In the genomic region with DNA sequence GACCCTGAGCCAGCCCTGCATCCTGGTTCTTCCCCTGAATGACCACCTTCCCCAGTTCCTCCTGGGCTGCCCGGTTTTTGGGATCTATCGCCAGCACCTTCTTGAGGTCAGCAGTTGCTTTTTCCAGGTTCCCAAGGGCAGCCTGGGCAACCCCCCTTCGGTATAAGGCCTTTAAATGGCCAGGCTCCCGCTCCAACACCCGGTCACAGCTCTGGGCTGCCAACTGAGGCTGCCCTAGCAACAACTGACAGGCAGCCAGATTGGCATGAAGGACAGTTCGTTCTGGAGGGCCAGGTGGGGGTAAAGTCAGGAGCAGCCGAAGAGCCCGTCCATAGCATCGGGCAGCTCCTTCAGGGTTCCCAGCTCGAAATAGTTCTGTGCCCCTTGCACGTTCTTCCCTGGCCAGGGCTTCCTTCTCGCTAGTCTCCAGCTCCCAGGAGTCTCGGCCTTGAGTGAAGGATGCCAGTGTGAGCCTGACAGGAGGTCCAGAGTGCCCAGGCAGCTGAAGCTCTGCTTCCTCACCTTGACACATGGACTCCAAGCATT, we compare ENCODE assay signal across 7 cellular contexts. TPM values are rescaled to one million over a fixed set of nuclear protein-coding genes. Genes with fewer than 3 reads are reported as not detected.
DNase-seq lines count a peak whose midpoint lies in the region; ATAC-seq and TF ChIP-seq lines count a peak whose summit lies in the region.

No MANE protein-coding gene starts in this region.

- no peak for TF ChIP-seq CTCF in IMR-90 (conservative IDR thresholded peaks at IDR 0.05; ENCODE audit: low read depth, low read length)

- peaks cover 8% of the 10 kb centered on the region for H3K4me1 ChIP-seq in IMR-90 (ENCODE audit: control insufficient read depth, insufficient read depth, low read length)
- peaks cover 9% of the 10 kb centered on the region; the same call in 1 of the 2 replicates for H3K4me1 ChIP-seq in iPS-20b (ENCODE audit: insufficient read depth, low read length)

- CTCF ChIA-PET in IMR-90 (lab: Yijun Ruan, JAX) = interaction anchor here (2.4 kb wide), 1 partner anchor 10 kb away, joined by 12 read pairs; no protein-coding TSS in a partner anchor

- in situ Hi-C loops in IMR-90 (cut with MboI; ENCODE audit: low sequenced_read_pairs) = no loop called here

- peak overlapping the region; percentile 93 to 99 for H3K27ac Mint-ChIP-seq in activated naive CD4-positive, alpha-beta T cell treated with anti-CD3 and anti-CD28 coated beads, Interleukin-2, amount 50 U/mL, for 72 hours
- peak overlapping the region; percentile 99 for H3K27ac Mint-ChIP-seq in stimulated activated effector memory CD8-positive, alpha-beta T cell treated with anti-CD3 and anti-CD28 coated beads, Interleukin-12 subunit alpha, Interleukin-12 subunit beta, amount 100 ng/mL, for 72 hours

- no peak overlapping the region for H3K18ac ChIP-seq in IMR-90 (ENCODE audit: low read depth, low read length)

- H3K14ac ChIP-seq in IMR-90 (replicated peaks; ENCODE audit: low read depth, low read length) = 0 out of 2 replicates have a peak overlapping the region, but pooled peaks have one; percentile 46

- H2AK9ac ChIP-seq in IMR-90 (replicated peaks; ENCODE audit: low read depth, low read length, poor library complexity) = peak overlapping the region; percentile 73

- H4K20me1 ChIP-seq in IMR-90 (ENCODE audit: insufficient read depth, low read length) = no peaks in the 10 kb centered on the region

- H3K27me3 ChIP-seq in IMR-90 (ENCODE audit: control insufficient read depth, insufficient read depth, low read length) (no peaks in the 10 kb centered on the region), iPS-20b (ENCODE audit: insufficient read depth, low read length) (no peaks in the 10 kb centered on the region)

- H3K4ac ChIP-seq in IMR-90 (ENCODE audit: low read depth, low read length) = peak overlapping the region; percentile 77; the same call in 1 of the 2 replicates

- H2BK120ac ChIP-seq in IMR-90 (ENCODE audit: low read depth, low read length) = peak overlapping the region; percentile 35; the same call in 1 of the 2 replicates

- H3K9me1 ChIP-seq in IMR-90 (ENCODE audit: insufficient read depth, low read length) = peaks cover 10% of the 10 kb centered on the region; the same call in 1 of the 2 replicates

- H2BK5ac ChIP-seq in IMR-90 (ENCODE audit: low read depth, low read length, poor library complexity, severe bottlenecking) = no peak overlapping the region

- peaks cover 57% of the 10 kb centered on the region for H3K4me1 Mint-ChIP-seq in stimulated activated effector memory CD8-positive, alpha-beta T cell treated with anti-CD3 and anti-CD28 coated beads, Interleukin-12 subunit alpha, Interleukin-12 subunit beta, amount 100 ng/mL, for 72 hours

- H4K8ac ChIP-seq in IMR-90 (ENCODE audit: low read depth in 2 of 2, low read length in 2 of 2) = peak overlapping the region; percentile 84 to 96

- TF ChIP-seq RAD21 in IMR-90 (IDR thresholded peaks at IDR 0.05; ENCODE audit: low read length) = no peak

- peaks cover 24 to 32% of the 10 kb centered on the region in 2 donors for H3K36me3 Mint-ChIP-seq in activated naive CD4-positive, alpha-beta T cell treated with anti-CD3 and anti-CD28 coated beads, Interleukin-2, amount 50 U/mL, for 72 hours
- H3K36me3 Mint-ChIP-seq in stimulated activated effector memory CD8-positive, alpha-beta T cell treated with anti-CD3 and anti-CD28 coated beads, Interleukin-12 subunit alpha, Interleukin-12 subunit beta, amount 100 ng/mL, for 72 hours = peaks cover 53% of the 10 kb centered on the region

- no peak overlapping the region for H3K56ac ChIP-seq in IMR-90 (ENCODE audit: extremely low read depth, insufficient read depth, low read length)

- intact Hi-C loops in IMR-90 (cut with micrococcal nuclease) = no loop called here

- H2AFZ ChIP-seq in IMR-90 (replicated peaks; ENCODE audit: low read length, poor library complexity) = peak overlapping the region; percentile 84

- H3K9me3 ChIP-seq in IMR-90 (ENCODE audit: control insufficient read depth, insufficient read depth, low read length) (no peaks in the 10 kb centered on the region), iPS-20b (ENCODE audit: insufficient read depth, low read depth, low read length) (no peaks in the 10 kb centered on the region)

- H3K9ac ChIP-seq in IMR-90 (ENCODE audit: low read depth, low read length) (no peak overlapping the region), iPS-20b (ENCODE audit: low read depth, low read length) (peak overlapping the region; percentile 76; the same call in 1 of the 2 replicates)

- H3K4me3 ChIP-seq in IMR-90 (ENCODE audit: insufficient read depth, low read depth, low read length) (no peak overlapping the region), iPS-20b (ENCODE audit: low read length) (peak overlapping the region; percentile 82; the same call in 1 of the 2 replicates)

- peak overlapping the region; percentile 63; the same call in 1 of the 3 replicates for H2BK15ac ChIP-seq in IMR-90 (ENCODE audit: low read depth, low read length)

- no peak overlapping the region for H3K23ac ChIP-seq in IMR-90 (ENCODE audit: low read depth, low read length)

- no peak for ATAC-seq in IMR-90 (ENCODE audit: low read depth)
- ATAC-seq in activated naive CD4-positive, alpha-beta T cell treated with anti-CD3 and anti-CD28 coated beads, Interleukin-2, amount 50 U/mL, for 72 hours = no peak
- no peak for ATAC-seq in stimulated activated effector memory CD8-positive, alpha-beta T cell treated with anti-CD3 and anti-CD28 coated beads, Interleukin-12 subunit alpha, Interleukin-12 subunit beta, amount 100 ng/mL, for 72 hours

- no peak overlapping the region; the same call in 1 of the 2 replicates for H3K4me2 ChIP-seq in IMR-90 (ENCODE audit: low read depth, low read length)

- dilution Hi-C loops in IMR-90 (cut with HindIII; ENCODE audit: low sequenced_read_pairs, unreplicated experiment) = no loop called here

- H2BK20ac ChIP-seq in IMR-90 (ENCODE audit: low read depth, low read length) = no peak overlapping the region

- no TSS peak for BruUV-seq in IMR-90 (replicated peaks; lab: Mats Ljungman, UMichigan)

- 96% methylated on average over 10 of the region's 13 CpGs; no CpG with 5 or more reads in 1 of the 2 experiments for WGBS in IMR-90 (ENCODE audit: extremely low coverage in 2 of 2, insufficient read length in 1 of 2), 2 experiments

- peak overlapping the region; percentile 89 for H4K91ac ChIP-seq in IMR-90 (ENCODE audit: insufficient read depth, low read depth, low read length)

- peak overlapping the region; percentile 100 for H3K4me3 Mint-ChIP-seq in stimulated activated effector memory CD8-positive, alpha-beta T cell treated with anti-CD3 and anti-CD28 coated beads, Interleukin-12 subunit alpha, Interleukin-12 subunit beta, amount 100 ng/mL, for 72 hours

- peak overlapping the region; percentile 18; the same call in 1 of the 2 replicates for H3K27ac ChIP-seq in IMR-90 (ENCODE audit: insufficient read depth, low read length)
- no peak overlapping the region for H3K27ac ChIP-seq in iPS-20b (ENCODE audit: low read length)

- peaks cover 5% of the 10 kb centered on the region; the same call in 1 of the 2 replicates for H3K36me3 ChIP-seq in IMR-90 (ENCODE audit: control insufficient read depth, insufficient read depth, low read length)
- H3K36me3 ChIP-seq in iPS-20b (ENCODE audit: insufficient read depth, low read depth, low read length) = peaks cover 15% of the 10 kb centered on the region

- DNase-seq in IMR-90 (no peak), SKM-1 treated with dmso at 0.1 percent for 144 hours (lab: John Stamatoyannopoulos, UW; ENCODE audit: unreplicated experiment) (no peak), middle frontal gyrus (ENCODE audit: extremely low spot score, low spot score) (no peak)
- DNase-seq in activated naive CD4-positive, alpha-beta T cell treated with anti-CD3 and anti-CD28 coated beads, Interleukin-2, amount 50 U/mL, for 72 hours (ENCODE audit: low spot score in 2 of 2) = no peak
- DNase-seq in stimulated activated effector memory CD8-positive, alpha-beta T cell treated with anti-CD3 and anti-CD28 coated beads, Interleukin-12 subunit alpha, Interleukin-12 subunit beta, amount 100 ng/mL, for 72 hours (ENCODE audit: low spot score in 2 of 2) = no peak
- DNase-seq in NK-92 treated with Interleukin-12 subunit alpha and Interleukin-12 subunit beta, amount 100 ng/mL, for 24 hours (lab: John Stamatoyannopoulos, UW) = no peak

- peak overlapping the region; percentile 79 for H4K5ac ChIP-seq in IMR-90 (ENCODE audit: low read depth, low read length)

- peaks cover 31 to 47% of the 10 kb centered on the region in 2 experiments for H3K79me1 ChIP-seq in IMR-90 (ENCODE audit: low read depth in 1 of 2, low read length in 2 of 2)

- no peak for TF ChIP-seq POLR2A in IMR-90 (IDR thresholded peaks at IDR 0.05; ENCODE audit: low read depth, low read length)

- POLR2A ChIA-PET in IMR-90 (lab: Charles Lee; ENCODE audit: unreplicated experiment) = interaction anchor here (0.6 to 1.0 kb wide), 2 partner anchors 15 to 53 kb away, joined by 3 read pairs; no protein-coding TSS in a partner anchor

- no peaks in the 10 kb centered on the region for H3K9me3 Mint-ChIP-seq in activated naive CD4-positive, alpha-beta T cell treated with anti-CD3 and anti-CD28 coated beads, Interleukin-2, amount 50 U/mL, for 72 hours
- no peaks in the 10 kb centered on the region for H3K9me3 Mint-ChIP-seq in stimulated activated effector memory CD8-positive, alpha-beta T cell treated with anti-CD3 and anti-CD28 coated beads, Interleukin-12 subunit alpha, Interleukin-12 subunit beta, amount 100 ng/mL, for 72 hours

- H2AK5ac ChIP-seq in IMR-90 (ENCODE audit: low read depth, low read length) = peak overlapping the region; percentile 91

RNA-seq across cellular contexts. Expression of a gene that starts 0.8 kb away (rescaled TPM):
- total RNA-seq in IMR-90 (2012; rRNA removed) = 5.3 and 7.9 TPM in 2 replicates
- 62.6 and 69.6 TPM in 2 replicates for polyA plus RNA-seq in IMR-90 (2012; rRNA removed)
- 53.8 and 64.7 TPM in 2 replicates for polyA plus RNA-seq in IMR-90 (2012; cell fraction: cytosol; rRNA removed)
- 85.2 and 131 TPM in 2 replicates for polyA plus RNA-seq in IMR-90 (2012; cell fraction: nucleus; rRNA removed; ENCODE audit: low replicate concordance)
- total RNA-seq in activated naive CD4-positive, alpha-beta T cell treated with anti-CD3 and anti-CD28 coated beads, Interleukin-2, amount 50 U/mL, for 72 hours = 100 to 1,000 TPM in 1 of 2 donors, 10 to 100 TPM in 1; 87.5 to 101 TPM

RNA-seq across cellular contexts. Expression of a gene that starts 1.3 kb away (rescaled TPM):
- total RNA-seq in IMR-90 (2012; rRNA removed) = 5.8 and 5.9 TPM in 2 replicates
- 3.4 and 3.6 TPM in 2 replicates for polyA plus RNA-seq in IMR-90 (2012; rRNA removed)
- polyA plus RNA-seq in IMR-90 (2012; cell fraction: cytosol; rRNA removed) = 2.6 and 3.3 TPM in 2 replicates
- polyA plus RNA-seq in IMR-90 (2012; cell fraction: nucleus; rRNA removed; ENCODE audit: low replicate concordance) = 1.2 and 1.6 TPM in 2 replicates
- 10 to 100 TPM in 1 of 2 donors, 1 to 10 TPM in 1; 9.3 to 15.8 TPM for total RNA-seq in activated naive CD4-positive, alpha-beta T cell treated with anti-CD3 and anti-CD28 coated beads, Interleukin-2, amount 50 U/mL, for 72 hours

RNA-seq across cellular contexts. Expression of a gene that starts 19.7 kb away (rescaled TPM):
- under 0.01 TPM in 1 of 2 replicates, not detected in the other for total RNA-seq in IMR-90 (2012; rRNA removed)
- 0.05 and 0.42 TPM in 2 replicates for polyA plus RNA-seq in IMR-90 (2012; rRNA removed)
- 0.05 and 0.15 TPM in 2 replicates for polyA plus RNA-seq in IMR-90 (2012; cell fraction: cytosol; rRNA removed)
- 1.1 and 1.4 TPM in 2 replicates for polyA plus RNA-seq in IMR-90 (2012; cell fraction: nucleus; rRNA removed; ENCODE audit: low replicate concordance)
- 10 to 100 TPM; 10.1 to 30.4 TPM for total RNA-seq in activated naive CD4-positive, alpha-beta T cell treated with anti-CD3 and anti-CD28 coated beads, Interleukin-2, amount 50 U/mL, for 72 hours

RNA-seq across cellular contexts. Expression of a gene that starts 22.9 kb away (rescaled TPM):
- not detected in 2 replicates for total RNA-seq in IMR-90 (2012; rRNA removed)
- polyA plus RNA-seq in IMR-90 (2012; rRNA removed) = 0.87 and 0.99 TPM in 2 replicates
- polyA plus RNA-seq in IMR-90 (2012; cell fraction: cytosol; rRNA removed) = 0.55 and 1.3 TPM in 2 replicates
- 3.9 and 5.7 TPM in 2 replicates for polyA plus RNA-seq in IMR-90 (2012; cell fraction: nucleus; rRNA removed; ENCODE audit: low replicate concordance)
- total RNA-seq in activated naive CD4-positive, alpha-beta T cell treated with anti-CD3 and anti-CD28 coated beads, Interleukin-2, amount 50 U/mL, for 72 hours = under 1 TPM; 0.77 to 0.84 TPM

RNA-seq across cellular contexts. Expression of a gene that starts 25.1 kb away (rescaled TPM):
- total RNA-seq in IMR-90 (2012; rRNA removed) = 2.2 and 3.2 TPM in 2 replicates
- 16.2 and 18.7 TPM in 2 replicates for polyA plus RNA-seq in IMR-90 (2012; rRNA removed)
- polyA plus RNA-seq in IMR-90 (2012; cell fraction: cytosol; rRNA removed) = 12.7 and 14.1 TPM in 2 replicates
- polyA plus RNA-seq in IMR-90 (2012; cell fraction: nucleus; rRNA removed; ENCODE audit: low replicate concordance) = 40.2 and 46.8 TPM in 2 replicates
- 10 to 100 TPM; 13.6 to 18.7 TPM for total RNA-seq in activated naive CD4-positive, alpha-beta T cell treated with anti-CD3 and anti-CD28 coated beads, Interleukin-2, amount 50 U/mL, for 72 hours

Comparison
In these comparisons a context has a peak if more than half of its experiments do, and no peak if none do; other contexts are left out.
1. RNA of a gene that starts 19.7 kb away (total RNA-seq): 10.1 to 30.4 TPM in activated naive CD4-positive, alpha-beta T cell treated with anti-CD3 and anti-CD28 coated beads, Interleukin-2, amount 50 U/mL, for 72 hours; under 0.01 TPM in IMR-90; every median in the first group is over 10 times any median in the second.